8 cellular contexts compared by ENCODE assay signal in the genomic region with DNA sequence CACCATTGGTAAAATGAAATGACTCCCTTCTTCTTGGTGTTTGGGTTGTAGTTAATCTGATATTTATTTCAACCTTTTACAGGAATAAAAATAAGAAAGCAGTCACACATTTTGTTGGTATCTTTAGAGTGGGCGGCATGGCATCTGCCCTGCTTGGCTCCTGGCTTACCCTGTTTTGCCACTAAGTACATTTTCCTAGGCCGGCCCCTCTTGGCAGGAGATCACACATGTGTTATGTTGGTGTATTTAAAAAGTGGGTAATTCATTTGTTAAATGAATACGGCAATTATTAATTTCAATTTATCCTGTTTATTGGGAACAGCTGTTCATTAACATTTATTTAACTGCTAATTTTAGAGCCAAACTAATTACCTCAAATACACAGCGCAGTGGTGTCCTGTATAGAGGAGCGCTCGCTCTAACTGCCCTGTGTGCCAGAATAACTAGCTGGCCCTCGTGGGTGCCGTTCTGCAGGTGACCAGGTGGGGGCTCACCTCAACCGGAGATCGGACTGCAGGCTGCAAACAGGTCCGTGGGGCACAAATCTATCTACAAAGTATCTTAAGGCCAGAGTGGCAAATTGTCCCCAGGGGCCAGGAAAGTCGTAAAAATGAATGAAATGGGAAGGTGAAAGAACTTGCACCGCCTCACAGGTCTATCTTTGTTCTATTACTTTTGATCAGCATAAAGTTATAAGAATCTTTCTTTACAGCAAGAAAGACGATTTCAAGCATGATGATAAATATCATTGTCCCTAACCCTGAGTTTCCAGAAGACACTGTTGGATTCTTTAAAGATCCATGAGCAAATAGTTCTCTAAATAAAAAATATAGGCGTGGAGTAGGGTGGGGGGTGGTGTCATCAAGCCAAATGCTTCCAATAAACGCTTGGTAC. TPM values are rescaled to one million over a fixed set of nuclear protein-coding genes. Genes with fewer than 3 reads are reported as not detected.
DNase-seq lines count a peak whose midpoint lies in the region; TF ChIP-seq lines count a peak whose summit lies in the region.

No MANE protein-coding gene starts in this region.

- no peaks in the 10 kb centered on the region for H3K4me1 ChIP-seq in SJSA1 (replicated peaks)

- H3K4me3 ChIP-seq in LNCaP clone FGC (ENCODE audit: low read depth, low read length): no peak overlapping the region
- no peak overlapping the region for H3K4me3 ChIP-seq in SJSA1

- POLR2A ChIA-PET in GM10248 (lab: Yijun Ruan, JAX): no interaction called here

- DNase-seq in GM10248 (ENCODE audit: extremely low spot score) (peak; percentile 69), H4 (ENCODE audit: low spot score) (peak; percentile 56), LNCaP clone FGC (ENCODE audit: low read depth) (peak; percentile 42), SJSA1 (ENCODE audit: low read depth in 1 of 2, low spot score in 2 of 2) (peak; percentile 50 to 73), head of caudate nucleus (peak; percentile 73 to 91 (median 83)), putamen (ENCODE audit: low spot score) (peak; percentile 64), cortex of kidney (lab: John Stamatoyannopoulos, UW) (no peak)
- peak; percentile 26 to 59 (median 35) for DNase-seq in activated naive CD4-positive, alpha-beta T cell (lab: John Stamatoyannopoulos, UW)

- no peaks in the 10 kb centered on the region for H3K9me3 ChIP-seq in SJSA1 (replicated peaks)

- intact Hi-C loops in head of caudate nucleus (cut with DNase I): loop anchor here (5.0 kb wide), 1 partner anchor 425 kb away; no protein-coding TSS in a partner anchor

- H3K36me3 ChIP-seq in SJSA1: no peaks in the 10 kb centered on the region

- CTCF ChIA-PET in GM10248 (lab: Yijun Ruan, JAX): interaction anchor here (0.7 to 6.6 kb wide), 29 partner anchors 9 to 941 kb away, joined by 3 to 88 read pairs (median 4); a partner anchor contains a TSS

- no peaks in the 10 kb centered on the region for H3K27me3 ChIP-seq in SJSA1 (replicated peaks)

- TF ChIP-seq CTCF in GM10248 (IDR thresholded peaks at IDR 0.05; ENCODE audit: control extremely low read depth, extremely low read depth, low read depth, missing control alignments): peak; percentile 95
- TF ChIP-seq CTCF in LNCaP clone FGC (IDR thresholded peaks at IDR 0.05; ENCODE audit: control insufficient read depth, extremely low read depth, insufficient read depth): peak; percentile 91

- H3K27ac ChIP-seq in SJSA1: no peak overlapping the region

RNA-seq across cellular contexts. Expression of a gene that starts 26.2 kb away (rescaled TPM):
- not detected in 2 replicates for total RNA-seq in H4 (2014; rRNA removed; shearing (Covaris generic))
- not detected in 2 replicates for total RNA-seq in SJSA1 (2014; rRNA removed; shearing (Covaris generic))
